Comparison of ENCODE assay signal across 1 cellular context in the genomic region with DNA sequence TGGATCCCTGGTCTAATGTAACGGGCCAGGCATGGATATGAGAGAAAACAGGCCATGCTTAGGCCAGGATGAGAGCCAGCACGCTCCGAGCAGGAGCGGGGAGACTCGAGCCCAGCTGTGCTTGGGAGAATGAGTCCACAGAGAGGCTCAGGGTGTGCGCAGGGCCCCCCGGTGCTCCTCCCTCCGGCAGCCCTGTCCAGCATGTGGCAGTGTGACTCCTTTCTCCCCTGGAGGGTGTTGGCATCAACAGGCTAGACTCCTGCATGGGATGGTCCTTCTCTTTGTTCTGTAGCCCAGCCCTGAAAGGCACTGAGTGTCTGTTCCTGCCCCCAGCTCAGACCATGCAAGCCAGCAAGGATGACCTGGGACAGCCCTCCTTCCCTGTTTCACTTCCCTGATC.
TF ChIP-seq lines count a peak whose summit lies in the region.

No MANE protein-coding gene starts in this region.

TF ChIP-seq in H1, 55 proteins besides CTCF, POLR2A, EP300 and RAD21:
- TF ChIP-seq GTF2F1 (IDR thresholded peaks at IDR 0.05; ENCODE audit: borderline replicate concordance, low read depth, low read length) (no peak), SRF (IDR thresholded peaks at IDR 0.05; ENCODE audit: low read depth, low read length) (no peak), SP4 (IDR thresholded peaks at IDR 0.05; ENCODE audit: low read length) (no peak), RFX5 (IDR thresholded peaks at IDR 0.05; ENCODE audit: borderline replicate concordance, low read depth, low read length) (no peak), NANOG (IDR thresholded peaks at IDR 0.05; ENCODE audit: insufficient read depth, low read depth, low read length, poor library complexity, severe bottlenecking) (no peak), RXRA (IDR thresholded peaks at IDR 0.05; ENCODE audit: insufficient read depth, low read depth, low read length) (no peak)
